In genomic region chr16:57352636-57353047, GRCh38 we compare ENCODE assay signal across 23 cellular contexts. TPM values are rescaled to one million over a fixed set of nuclear protein-coding genes. Genes with fewer than 3 reads are reported as not detected.
A peak's percentile ranks its signal among the peaks of the same experiment; 100 is the strongest.
DNase-seq lines count a peak whose midpoint lies in the region; ATAC-seq, FAIRE-seq and TF ChIP-seq lines count a peak whose summit lies in the region.
"Had no signal": no experiment of that assay in that cellular context is flagged by ENCODE, and none has a peak within 500 bp of the region (broad histone marks: within the 10 kb centered on the region; RNA-seq: fewer than 3 reads in every experiment).

No MANE protein-coding gene starts in this region.

- intact Hi-C loops in Right ventricle myocardium superior (cut with DNase I) (no loop called here), GM12878 (cut with micrococcal nuclease; ENCODE audit: unreplicated experiment) (no loop called here)

- H3K9me3 ChIP-seq in right atrium auricular region, result no peaks in the 10 kb centered on the region
- H3K9me3 ChIP-seq in GM12878 (replicated peaks; ENCODE audit: control insufficient read depth, insufficient read depth, low read length), result no peaks in the 10 kb centered on the region; the same call in 1 of the 3 replicates
- H3K9me3 ChIP-seq: A549, BE2C, SK-N-SH had no signal

- RAD21 ChIA-PET in GM12878 (lab: Charles Lee; ENCODE audit: unreplicated experiment), result interaction anchor here (0.7 to 3.5 kb wide), 8 partner anchors 13 to 64 kb away, joined by 3 to 15 read pairs (median 6); partner anchors contain the start of gene CX3CL1

- TF ChIP-seq CTCF in right atrium auricular region (IDR thresholded peaks at IDR 0.05) (no peak), GM12878 (IDR thresholded peaks at IDR 0.05 in 2 of 3, conservative IDR thresholded peaks at IDR 0.05 in 1 of 3; ENCODE audit: control insufficient read depth in 2 of 3, extremely low read depth in 1 of 3, insufficient read depth in 1 of 3, low read depth in 3 of 3, low read length in 3 of 3) (no peak)

- CTCF ChIA-PET in GM12878 (lab: Yijun Ruan, JAX), result interaction anchor here (0.9 to 3.1 kb wide), 6 partner anchors 8 to 184 kb away, joined by 3 to 14 read pairs (median 5); no protein-coding TSS in a partner anchor

- no peak for TF ChIP-seq RAD21 in GM12878 (IDR thresholded peaks at IDR 0.05; ENCODE audit: insufficient read depth, low read depth, low read length)

- H4K20me1 ChIP-seq in GM12878 (ENCODE audit: control insufficient read depth, insufficient read depth), result no peaks in the 10 kb centered on the region

- TF ChIP-seq POLR2A in GM12878 (IDR thresholded peaks at IDR 0.05; ENCODE audit: low read depth, low read length), result no peak

- H3K27ac ChIP-seq in right atrium auricular region (no peak overlapping the region), GM12878 (ENCODE audit: control insufficient read depth, insufficient read depth) (no peak overlapping the region)
- H3K27ac ChIP-seq: A549 had no signal

- DNase-seq in right atrium auricular region (ENCODE audit: low spot score) (peak; percentile 21), Right ventricle myocardium superior (no peak), GM12878 (ENCODE audit: low read depth, low spot score) (no peak), mesenteric fat pad (ENCODE audit: low spot score) (peak; percentile 68), NCI-H1105 (lab: John Stamatoyannopoulos, UW) (no peak), kidney glomerular epithelial cell (lab: John Stamatoyannopoulos, UW) (no peak)
- no peak for DNase-seq in activated CD4-positive, CD25-positive, alpha-beta regulatory T cell treated with anti-CD3 and anti-CD28 coated beads, Interleukin-2, amount 50 U/mL, for 72 hours
- DNase-seq: BE2C, DMS79, MG63, NCI-H1417 treated with DMSO at 0.1 percent for 48 hours, NCI-H187, NCI-H446, NCI-H526, PC-3, SHP77, SK-N-SH had no signal

- in situ Hi-C loops in GM12878 (cut with MboI), result no loop called here

- no TSS peak for BruUV-seq in GM12878 (replicated peaks; lab: Mats Ljungman, UMichigan)

- POLR2A ChIA-PET in GM12878 (lab: Charles Lee), result interaction anchor here (0.6 to 2.3 kb wide), 10 partner anchors 8 to 95 kb away, joined by 3 to 9 read pairs (median 5); partner anchors contain the start of genes CIAPIN1 and COQ9

- SMC1A ChIA-PET in GM12878 (lab: Charles Lee; ENCODE audit: uncharacterized antibody, unreplicated experiment), result interaction anchor here (1.0 to 3.0 kb wide), 11 partner anchors 10 to 167 kb away, joined by 3 to 14 read pairs (median 4); no protein-coding TSS in a partner anchor

- no peak overlapping the region for H3K9ac ChIP-seq in GM12878 (ENCODE audit: control insufficient read depth, insufficient read depth, low read length)
- H3K9ac ChIP-seq: SK-N-SH had no signal

- no peaks in the 10 kb centered on the region for H3K79me2 ChIP-seq in GM12878 (ENCODE audit: control insufficient read depth, insufficient read depth, low read length)

- no peak overlapping the region for H3K4me3 ChIP-seq in right atrium auricular region
- no peak overlapping the region for H3K4me3 ChIP-seq in GM12878
- H3K4me3 ChIP-seq: A549, K562, MG63 had no signal

- H3K27me3 ChIP-seq in right atrium auricular region, result no peaks in the 10 kb centered on the region
- H3K27me3 ChIP-seq in GM12878 (replicated peaks in 1 of 2; ENCODE audit: control insufficient read depth in 2 of 2, insufficient read depth in 2 of 2, low read length in 1 of 2), result no peaks in the 10 kb centered on the region

- peak overlapping the region; percentile 49; the same call in 1 of the 2 replicates for H3K4me2 ChIP-seq in GM12878 (ENCODE audit: control insufficient read depth, insufficient read depth)
- H3K4me2 ChIP-seq: A549, SK-N-SH had no signal

- H3K36me3 ChIP-seq in right atrium auricular region, result no peaks in the 10 kb centered on the region
- H3K36me3 ChIP-seq in GM12878 (ENCODE audit: control insufficient read depth in 2 of 2, insufficient read depth in 2 of 2, low read length in 1 of 2), result no peaks in the 10 kb centered on the region
- H3K36me3 ChIP-seq: BE2C, MG63 had no signal

- TF ChIP-seq EP300 in GM12878 (IDR thresholded peaks at IDR 0.05; ENCODE audit: borderline replicate concordance in 1 of 2, control insufficient read depth in 1 of 2, low read depth in 2 of 2, low read length in 2 of 2), result no peak

- ATAC-seq in Right ventricle myocardium superior (ENCODE audit: poor library complexity), result no peak
- ATAC-seq in GM12878, result peak; percentile 17
- ATAC-seq: A549, K562, PC-3 had no signal

- FAIRE-seq in GM12878 (lab: Jason Lieb, UNC), result no peak
- FAIRE-seq: A549, GM19239, H54, K562 had no signal

- H3K4me1 ChIP-seq in right atrium auricular region (no peaks in the 10 kb centered on the region), GM12878 (ENCODE audit: control insufficient read depth, insufficient read depth, low read length) (peaks cover 31% of the 10 kb centered on the region)
- H3K4me1 ChIP-seq: BE2C had no signal

- WGBS in GM12878 (ENCODE audit: insufficient coverage, insufficient replicate concordance, low lambda C conversion rate, missing lambda C conversion rate), result 19% methylated on average over 6 of the region's 6 CpGs

- no peak overlapping the region for H2AFZ ChIP-seq in GM12878 (ENCODE audit: control insufficient read depth, low read depth, low read length)

TF ChIP-seq in GM12878, 131 proteins besides CTCF, POLR2A, EP300 and RAD21 (continues in another document):
- TF ChIP-seq RFX5 (IDR thresholded peaks at IDR 0.05; ENCODE audit: low read depth, low read length) (no peak), EED (IDR thresholded peaks at IDR 0.05; ENCODE audit: low read depth) (peak; percentile 61), DPF2 (IDR thresholded peaks at IDR 0.05) (peak; percentile 68), RBBP5 (conservative IDR thresholded peaks at IDR 0.05) (no peak), IKZF1 (conservative IDR thresholded peaks at IDR 0.05) (peak; percentile 50; the same call in 1 of the 2 replicates), TBL1XR1 (IDR thresholded peaks at IDR 0.05; ENCODE audit: low read depth, low read length) (no peak)

RNA-seq across cellular contexts. Expression of gene CCL22, which starts 5.9 kb away (rescaled TPM):
- total RNA-seq in right atrium auricular region (under 1 TPM in 1 of 2 donors, not detected in 1; 0.08 TPM), Right ventricle myocardium superior (not detected), GM12878 (2014; rRNA removed) (114 and 118 TPM in 2 replicates), GM12878 (2014; rRNA removed; fragmentation: Illumina TruSeq; extraction: Trizol) (132 and 137 TPM in 2 replicates), GM12878 (2021) (704 and 775 TPM in 2 replicates), mesenteric fat pad (not detected)
- 217 and 243 TPM in 2 replicates for total RNA-seq in GM12878 (2013; cell fraction: nucleolus; rRNA removed)
- 191 TPM for polyA plus RNA-seq in GM12878 (2011; ENCODE audit: low read depth)
- polyA plus RNA-seq in GM12878 (2011; rRNA removed) (14.5 and 38.0 TPM in 2 replicates), GM12878 (2014; fragmentation: Illumina TruSeq; extraction: Trizol) (508 and 540 TPM in 2 replicates), GM12878 (2014; fragmentation: Nextera tagmentation; extraction: Ambion mirVana) (100 to 1,000 TPM; 581 to 591 TPM), GM12878 (2014; rRNA removed) (221 and 240 TPM in 2 replicates), GM12878 (2016; fragmentation: Nextera tagmentation; extraction: Ambion mirVana) (100 to 1,000 TPM; 347 to 350 TPM)
- polyA plus RNA-seq in GM12878 (2011; cell fraction: cytosol; rRNA removed), result 34.6 and 58.9 TPM in 2 replicates
- 20.6 TPM in 2 replicates for polyA plus RNA-seq in GM12878 (2011; cell fraction: nucleus; rRNA removed)
- polyA plus RNA-seq in GM12878 (2012), result 240 and 288 TPM in 2 replicates
- polyA minus RNA-seq in GM12878 (2011; rRNA and poly(A)+ RNA removed), result 35.3 and 36.7 TPM in 2 replicates
- 35.0 and 39.2 TPM in 2 replicates for polyA minus RNA-seq in GM12878 (2011; cell fraction: cytosol; rRNA and poly(A)+ RNA removed)
- polyA minus RNA-seq in GM12878 (2011; cell fraction: nucleus; rRNA and poly(A)+ RNA removed), result 4.6 and 6.1 TPM in 2 replicates
- total RNA-seq: LHCN-M2, PC-3, RPMI7951 had no signal
- polyA plus RNA-seq: A549, SK-N-SH had no signal

RNA-seq across cellular contexts. Expression of gene CX3CL1, which starts 19.6 kb away (rescaled TPM):
- 10 to 100 TPM; 17.1 to 17.8 TPM for total RNA-seq in right atrium auricular region
- 11.6 TPM for total RNA-seq in Right ventricle myocardium superior
- 17.2 and 19.8 TPM in 2 replicates for total RNA-seq in GM12878 (2013; cell fraction: nucleolus; rRNA removed)
- total RNA-seq in GM12878 (2014; rRNA removed), result 0.68 and 1.1 TPM in 2 replicates
- total RNA-seq in GM12878 (2014; rRNA removed; fragmentation: Illumina TruSeq; extraction: Trizol), result 0.31 and 0.41 TPM in 2 replicates
- 0.77 and 1.2 TPM in 2 replicates for total RNA-seq in GM12878 (2021)
- 0.16 TPM for polyA plus RNA-seq in GM12878 (2011; ENCODE audit: low read depth)
- 0.59 and 1.2 TPM in 2 replicates for polyA plus RNA-seq in GM12878 (2011; rRNA removed)
- 1.5 and 1.9 TPM in 2 replicates for polyA plus RNA-seq in GM12878 (2011; cell fraction: cytosol; rRNA removed)
- 2.1 and 2.6 TPM in 2 replicates for polyA plus RNA-seq in GM12878 (2011; cell fraction: nucleus; rRNA removed)
- polyA plus RNA-seq in GM12878 (2012), result 0.16 and 0.38 TPM in 2 replicates
- polyA plus RNA-seq in GM12878 (2014; fragmentation: Illumina TruSeq; extraction: Trizol), result 0.48 and 0.60 TPM in 2 replicates
- under 1 TPM; 0.03 to 0.05 TPM for polyA plus RNA-seq in GM12878 (2014; fragmentation: Nextera tagmentation; extraction: Ambion mirVana)
- polyA plus RNA-seq in GM12878 (2014; rRNA removed), result 0.63 and 1.2 TPM in 2 replicates
- polyA plus RNA-seq in GM12878 (2016; fragmentation: Nextera tagmentation; extraction: Ambion mirVana), result under 1 TPM; 0.16 to 0.18 TPM
- polyA minus RNA-seq in GM12878 (2011; rRNA and poly(A)+ RNA removed), result 1.4 and 2.1 TPM in 2 replicates
- polyA minus RNA-seq in GM12878 (2011; cell fraction: cytosol; rRNA and poly(A)+ RNA removed), result 0.40 and 0.94 TPM in 2 replicates
- polyA minus RNA-seq in GM12878 (2011; cell fraction: nucleus; rRNA and poly(A)+ RNA removed), result 0.60 and 0.77 TPM in 2 replicates
- total RNA-seq in mesenteric fat pad, result 14.6 TPM
- total RNA-seq: LHCN-M2, PC-3 had no signal
- polyA plus RNA-seq: K562 had no signal

RNA-seq across cellular contexts. Expression of gene CCL17, which starts 51.9 kb away (rescaled TPM):
- total RNA-seq in right atrium auricular region (not detected), Right ventricle myocardium superior (not detected), GM12878 (2014; rRNA removed) (66.1 and 72.0 TPM in 2 replicates), GM12878 (2014; rRNA removed; fragmentation: Illumina TruSeq; extraction: Trizol) (54.8 and 54.9 TPM in 2 replicates), GM12878 (2021) (33.1 and 39.5 TPM in 2 replicates), mesenteric fat pad (not detected)
- total RNA-seq in GM12878 (2013; cell fraction: nucleolus; rRNA removed), result not detected in 2 replicates
- 5.6 TPM for polyA plus RNA-seq in GM12878 (2011; ENCODE audit: low read depth)
- polyA plus RNA-seq in GM12878 (2011; rRNA removed) (0.92 and 1.2 TPM in 2 replicates), GM12878 (2014; fragmentation: Illumina TruSeq; extraction: Trizol) (26.2 and 55.9 TPM in 2 replicates), GM12878 (2014; fragmentation: Nextera tagmentation; extraction: Ambion mirVana) (10 to 100 TPM; 26.4 to 31.2 TPM), GM12878 (2014; rRNA removed) (84.9 and 107 TPM in 2 replicates), GM12878 (2016; fragmentation: Nextera tagmentation; extraction: Ambion mirVana) (10 to 100 TPM; 28.3 to 35.2 TPM)
- polyA plus RNA-seq in GM12878 (2011; cell fraction: cytosol; rRNA removed), result 2.1 and 2.4 TPM in 2 replicates
- polyA plus RNA-seq in GM12878 (2011; cell fraction: nucleus; rRNA removed), result 0.59 and 1.1 TPM in 2 replicates
- 7.4 and 18.5 TPM in 2 replicates for polyA plus RNA-seq in GM12878 (2012)
- not detected in 2 replicates for polyA minus RNA-seq in GM12878 (2011; rRNA and poly(A)+ RNA removed)
- not detected in 2 replicates for polyA minus RNA-seq in GM12878 (2011; cell fraction: cytosol; rRNA and poly(A)+ RNA removed)
- not detected in 2 replicates for polyA minus RNA-seq in GM12878 (2011; cell fraction: nucleus; rRNA and poly(A)+ RNA removed)
- total RNA-seq: K562, LHCN-M2, PC-3, RPMI7951 had no signal
- polyA plus RNA-seq: A549, K562, SK-N-SH had no signal

Comparison
In these comparisons a context has a peak if more than half of its experiments do, and no peak if none do; other contexts are left out.
1. DNase-seq: peak in right atrium auricular region (single experiment) and mesenteric fat pad (single experiment); none in Right ventricle myocardium superior (single experiment), GM12878 (single experiment), NCI-H1105 (single experiment), kidney glomerular epithelial cell (single experiment) and activated CD4-positive, CD25-positive, alpha-beta regulatory T cell treated with anti-CD3 and anti-CD28 coated beads, Interleukin-2, amount 50 U/mL, for 72 hours (single experiment).
2. RNA of gene CCL22, which starts 5.9 kb away (total RNA-seq): 114 to 775 TPM in GM12878; 0.08 TPM in right atrium auricular region, not detected in mesenteric fat pad (single experiment) and not detected in Right ventricle myocardium superior (single experiment); every median in the first group is over 100 times any median in the second.